In genomic region chr5:124162782-124163532, GRCh38 we compare ENCODE assay signal across 9 cellular contexts.
DNase-seq lines count a peak whose midpoint lies in the region; ATAC-seq and TF ChIP-seq lines count a peak whose summit lies in the region.
"Had no signal": no experiment of that assay in that cellular context is flagged by ENCODE, and none has a peak within 500 bp of the region (broad histone marks: within the 10 kb centered on the region; RNA-seq: fewer than 3 reads in every experiment).

No MANE protein-coding gene starts in this region.

- TF ChIP-seq CTCF in RWPE2 (IDR thresholded peaks at IDR 0.05; ENCODE audit: poor library complexity, severe bottlenecking) (no peak), spleen (IDR thresholded peaks at IDR 0.05 in 8 of 11, conservative IDR thresholded peaks at IDR 0.05 in 3 of 11) (no peak)

- intact Hi-C loops in spleen (cut with DNase I; ENCODE audit: low total_unique reads): no loop called here

- no peak overlapping the region for H3K4me3 ChIP-seq in RWPE2 (ENCODE audit: severe bottlenecking)
- peak overlapping the region in 1 of 8 donors; percentile 3 for H3K4me3 ChIP-seq in spleen

- WGBS in spleen, 5 donors: 8 to 14% (median 10%) methylated on average over 8 of the region's 8 CpGs

- CTCF ChIA-PET in HEK293T (lab: Yijun Ruan, JAX): no interaction called here

- peak; percentile 63 for DNase-seq in DMS153 (lab: John Stamatoyannopoulos, UW)
- no peak for DNase-seq in DMS153 treated with DMSO at 0.1 percent for 48 hours (lab: John Stamatoyannopoulos, UW; ENCODE audit: unreplicated experiment)
- no peak for DNase-seq in RWPE2 (ENCODE audit: low spot score)
- peak; percentile 85 for DNase-seq in globus pallidus (ENCODE audit: low spot score)
- peak; percentile 79 for DNase-seq in spleen
- no peak for DNase-seq in activated T-cell treated with anti-CD3 and anti-CD28 coated beads, Interleukin-2, amount 50 U/mL, for 48 hours
- DNase-seq in NCI-H1694 (lab: John Stamatoyannopoulos, UW): no peak
- DNase-seq in HEK293T (ENCODE audit: extremely low spot score): no peak

- H3K36me3 ChIP-seq in RWPE2 (ENCODE audit: low read depth) (no peaks in the 10 kb centered on the region), spleen (no peaks in the 10 kb centered on the region)

- POLR2A ChIA-PET in HEK293T (lab: Yijun Ruan, JAX): no interaction called here

- H3K27ac ChIP-seq in RWPE2 (ENCODE audit: poor library complexity, severe bottlenecking) (no peak overlapping the region), spleen (no peak overlapping the region)
- H3K27ac ChIP-seq: 22Rv1 had no signal

- peaks cover 5% of the 10 kb centered on the region for H3K27me3 ChIP-seq in RWPE2 (ENCODE audit: insufficient read depth, poor library complexity, severe bottlenecking)
- H3K27me3 ChIP-seq in spleen (replicated peaks in 1 of 7): no peaks in the 10 kb centered on the region

- peak; percentile 72; the same call in 2 of the 3 replicates for ATAC-seq in RWPE2 (ENCODE audit: low read depth)

- TF ChIP-seq POLR2A in spleen (IDR thresholded peaks at IDR 0.05): no peak

- no peaks in the 10 kb centered on the region for H3K9me3 ChIP-seq in RWPE2 (ENCODE audit: severe bottlenecking)
- no peaks in the 10 kb centered on the region for H3K9me3 ChIP-seq in spleen

- H3K4me1 ChIP-seq in RWPE2 (ENCODE audit: insufficient read depth, poor library complexity, severe bottlenecking) (no peaks in the 10 kb centered on the region), spleen (peaks cover 0 to 12% (median 8%) of the 10 kb centered on the region in 6 donors)

TF ChIP-seq in HEK293T, 16 proteins besides CTCF, POLR2A, EP300 and RAD21:
- TF ChIP-seq CTBP1 (IDR thresholded peaks at IDR 0.05; ENCODE audit: borderline replicate concordance): no peak

Comparison
In these comparisons a context has a peak if more than half of its experiments do, and no peak if none do; other contexts are left out.
1. DNase-seq: peak in DMS153 (single experiment), globus pallidus (single experiment) and spleen (single experiment); none in DMS153 treated with DMSO at 0.1 percent for 48 hours (single experiment), RWPE2 (single experiment), activated T-cell treated with anti-CD3 and anti-CD28 coated beads, Interleukin-2, amount 50 U/mL, for 48 hours (0 of 2), NCI-H1694 (single experiment) and HEK293T (single experiment).